2 cellular contexts compared by ENCODE assay signal in the genomic region with DNA sequence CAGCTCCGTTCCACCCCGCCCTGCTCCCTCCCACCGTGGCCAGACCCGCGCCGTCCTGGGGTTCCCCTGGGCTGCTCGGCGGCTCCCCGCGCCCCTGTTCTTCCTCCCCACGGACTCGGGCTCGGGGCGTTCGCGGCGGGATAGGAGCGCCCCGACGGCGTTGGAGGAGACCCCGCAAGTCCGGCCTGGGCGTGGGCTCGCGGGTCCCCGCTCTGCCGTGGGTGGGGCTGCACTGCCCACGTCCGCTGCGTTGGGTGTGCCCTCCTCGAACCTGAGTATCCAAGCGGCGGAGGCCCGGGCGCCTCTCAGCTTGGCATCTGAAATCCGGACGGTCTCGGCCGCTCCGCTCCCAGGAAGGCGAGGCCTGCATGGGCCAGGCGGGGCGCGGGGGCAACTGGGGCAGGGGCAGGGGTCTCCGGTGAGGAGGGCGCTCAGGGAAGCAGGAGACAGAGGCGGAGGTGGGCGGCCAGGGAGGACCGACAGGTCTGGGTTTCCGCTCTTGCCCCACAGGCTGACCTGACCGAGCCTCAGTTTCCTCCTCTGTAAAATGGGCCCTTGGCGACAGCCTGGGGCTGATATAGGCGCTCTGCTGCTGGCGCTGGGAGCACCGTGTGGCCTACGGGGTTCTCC.
TF ChIP-seq lines count a peak whose summit lies in the region.

No MANE protein-coding gene starts in this region.

TF ChIP-seq in SK-N-SH, 30 proteins besides CTCF, POLR2A, EP300 and RAD21:
- TF ChIP-seq, protein P1, sequence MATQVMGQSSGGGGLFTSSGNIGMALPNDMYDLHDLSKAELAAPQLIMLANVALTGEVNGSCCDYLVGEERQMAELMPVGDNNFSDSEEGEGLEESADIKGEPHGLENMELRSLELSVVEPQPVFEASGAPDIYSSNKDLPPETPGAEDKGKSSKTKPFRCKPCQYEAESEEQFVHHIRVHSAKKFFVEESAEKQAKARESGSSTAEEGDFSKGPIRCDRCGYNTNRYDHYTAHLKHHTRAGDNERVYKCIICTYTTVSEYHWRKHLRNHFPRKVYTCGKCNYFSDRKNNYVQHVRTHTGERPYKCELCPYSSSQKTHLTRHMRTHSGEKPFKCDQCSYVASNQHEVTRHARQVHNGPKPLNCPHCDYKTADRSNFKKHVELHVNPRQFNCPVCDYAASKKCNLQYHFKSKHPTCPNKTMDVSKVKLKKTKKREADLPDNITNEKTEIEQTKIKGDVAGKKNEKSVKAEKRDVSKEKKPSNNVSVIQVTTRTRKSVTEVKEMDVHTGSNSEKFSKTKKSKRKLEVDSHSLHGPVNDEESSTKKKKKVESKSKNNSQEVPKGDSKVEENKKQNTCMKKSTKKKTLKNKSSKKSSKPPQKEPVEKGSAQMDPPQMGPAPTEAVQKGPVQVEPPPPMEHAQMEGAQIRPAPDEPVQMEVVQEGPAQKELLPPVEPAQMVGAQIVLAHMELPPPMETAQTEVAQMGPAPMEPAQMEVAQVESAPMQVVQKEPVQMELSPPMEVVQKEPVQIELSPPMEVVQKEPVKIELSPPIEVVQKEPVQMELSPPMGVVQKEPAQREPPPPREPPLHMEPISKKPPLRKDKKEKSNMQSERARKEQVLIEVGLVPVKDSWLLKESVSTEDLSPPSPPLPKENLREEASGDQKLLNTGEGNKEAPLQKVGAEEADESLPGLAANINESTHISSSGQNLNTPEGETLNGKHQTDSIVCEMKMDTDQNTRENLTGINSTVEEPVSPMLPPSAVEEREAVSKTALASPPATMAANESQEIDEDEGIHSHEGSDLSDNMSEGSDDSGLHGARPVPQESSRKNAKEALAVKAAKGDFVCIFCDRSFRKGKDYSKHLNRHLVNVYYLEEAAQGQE (IDR thresholded peaks at IDR 0.05; ENCODE audit: low read depth, low read length), result no peak
- no peak for TF ChIP-seq GABPA (IDR thresholded peaks at IDR 0.05; ENCODE audit: low read depth)
- TF ChIP-seq RFX5 (IDR thresholded peaks at IDR 0.05; ENCODE audit: low read length), result no peak
- TF ChIP-seq SIN3A (IDR thresholded peaks at IDR 0.05; ENCODE audit: borderline replicate concordance, low read depth, low read length), result no peak
- no peak for TF ChIP-seq POLR2AphosphoS5 (IDR thresholded peaks at IDR 0.05; ENCODE audit: low read depth, low read length)

TF ChIP-seq in SK-N-SH treated with all-trans-retinoic acid at 6 μM for 48 hours, 23 proteins besides CTCF, POLR2A, EP300 and RAD21:
- TF ChIP-seq POU6F1 (CRISPR knock-in tag; IDR thresholded peaks at IDR 0.05; ENCODE audit: borderline replicate concordance, low read depth), result no peak
- no peak for TF ChIP-seq ZNF70 (CRISPR knock-in tag; IDR thresholded peaks at IDR 0.05)
- no peak for TF ChIP-seq GLIS3 (CRISPR knock-in tag; IDR thresholded peaks at IDR 0.05)
- no peak for TF ChIP-seq CSDC2 (CRISPR knock-in tag; IDR thresholded peaks at IDR 0.05)
- TF ChIP-seq TOX (CRISPR knock-in tag; IDR thresholded peaks at IDR 0.05; ENCODE audit: borderline replicate concordance), result no peak
- TF ChIP-seq BACH2 (CRISPR knock-in tag; IDR thresholded peaks at IDR 0.05; ENCODE audit: borderline replicate concordance), result no peak
- no peak for TF ChIP-seq ARNTL (CRISPR knock-in tag; IDR thresholded peaks at IDR 0.05; ENCODE audit: borderline replicate concordance, low read depth)
- no peak for TF ChIP-seq PPARA (CRISPR knock-in tag; IDR thresholded peaks at IDR 0.05; ENCODE audit: borderline replicate concordance)
TF ChIP-seq in SK-N-SH treated with all-trans-retinoic acid at 6 μM for 48 hours: peak in this region for 0.
